Comparison of ENCODE assay signal across 19 cellular contexts in genomic region chr1:209455133-209455532, GRCh38.
A peak's percentile ranks its signal among the peaks of the same experiment; 100 is the strongest.
DNase-seq lines count a peak whose midpoint lies in the region; ATAC-seq and TF ChIP-seq lines count a peak whose summit lies in the region.
"Had no signal": no experiment of that assay in that cellular context is flagged by ENCODE, and none has a peak within 500 bp of the region (broad histone marks: within the 10 kb centered on the region; RNA-seq: fewer than 3 reads in every experiment).

No MANE protein-coding gene starts in this region.

- H3K27ac ChIP-seq in thyroid gland (no peak overlapping the region), esophagus muscularis mucosa (replicated peaks in 1 of 4) (no peak overlapping the region), GM23338 (ENCODE audit: low read depth) (no peak overlapping the region), brain microvascular endothelial cell (no peak overlapping the region)
- H3K27ac ChIP-seq: right lobe of liver had no signal

- DNase-seq in COR-L47 (lab: John Stamatoyannopoulos, UW) (peak; percentile 67), LHCN-M2 (ENCODE audit: low read depth) (peak; percentile 59), RKO (ENCODE audit: low spot score) (peak; percentile 19), kidney epithelial cell (ENCODE audit: low read depth) (peak; percentile 48), thyroid gland (no peak), esophagus muscularis mucosa (ENCODE audit: extremely low spot score) (no peak), GM23338 (ENCODE audit: low spot score) (no peak), brain microvascular endothelial cell (no peak)
- DNase-seq: activated CD4-positive, alpha-beta T cell treated with anti-CD3 and anti-CD28 coated beads, Interleukin-2, amount 50 U/mL, for 48 hours; effector memory CD4-positive, alpha-beta T cell; GDM1; left colon; MG63; NCI-H524; right lobe of liver; Right ventricle myocardium superior had no signal

- H3K36me3 Mint-ChIP-seq in GM23338 (ENCODE audit: low read depth), result no peaks in the 10 kb centered on the region
- H3K36me3 Mint-ChIP-seq: natural killer cell treated with Interleukin-12 subunit alpha and Interleukin-12 subunit beta and Interleukin-15 and Interleukin-18, amount 100 ng/mL, for 72 hours had no signal

- peaks cover 22% of the 10 kb centered on the region for H3K4me1 Mint-ChIP-seq in GM23338

- H3K9me3 ChIP-seq in thyroid gland (no peaks in the 10 kb centered on the region), esophagus muscularis mucosa (no peaks in the 10 kb centered on the region)
- H3K9me3 ChIP-seq: MG63, right lobe of liver had no signal

- no peaks in the 10 kb centered on the region for H3K79me2 ChIP-seq in GM23338 (replicated peaks; ENCODE audit: insufficient read depth)

- no peaks in the 10 kb centered on the region for H4K20me1 ChIP-seq in GM23338 (replicated peaks; ENCODE audit: insufficient read depth)

- TF ChIP-seq POLR2A in thyroid gland (IDR thresholded peaks at IDR 0.05), result no peak
- TF ChIP-seq POLR2A in esophagus muscularis mucosa (IDR thresholded peaks at IDR 0.05; ENCODE audit: low read depth), result no peak

- H3K27me3 Mint-ChIP-seq in GM23338 (ENCODE audit: insufficient read depth, low read depth, poor library complexity), result peaks cover 5% of the 10 kb centered on the region

- H3K4me1 ChIP-seq in thyroid gland, result peaks cover 11 to 22% of the 10 kb centered on the region in 2 donors
- peaks cover 0 to 3% (median 0%) of the 10 kb centered on the region in 4 donors for H3K4me1 ChIP-seq in esophagus muscularis mucosa
- peaks cover 21% of the 10 kb centered on the region for H3K4me1 ChIP-seq in GM23338 (ENCODE audit: insufficient read depth)
- H3K4me1 ChIP-seq: right lobe of liver had no signal

- ATAC-seq in GM23338, result no peak
- ATAC-seq: left colon; natural killer cell treated with Interleukin-12 subunit alpha and Interleukin-12 subunit beta and Interleukin-15 and Interleukin-18, amount 100 ng/mL, for 72 hours; right lobe of liver had no signal

- no peaks in the 10 kb centered on the region for H3F3A ChIP-seq in GM23338 (replicated peaks; ENCODE audit: low read depth)

- peaks cover 6% of the 10 kb centered on the region for H3K9me3 Mint-ChIP-seq in GM23338
- H3K9me3 Mint-ChIP-seq: activated T-helper 2 cell treated with anti-CD3 and anti-CD28 coated beads, Interferon-gamma antibody, Interleukin-2, Interleukin-4, amounts not matched to agents 10 μg/mL and 5 μg/mL and 100 μg/mL, durations not matched to agents 14 hours and 24 hours and 36 hours; natural killer cell treated with Interleukin-12 subunit alpha and Interleukin-12 subunit beta and Interleukin-15 and Interleukin-18, amount 100 ng/mL, for 72 hours; stimulated activated naive CD8-positive, alpha-beta T cell treated with anti-CD3 and anti-CD28 coated beads, Interleukin-15, Interleukin-2, amounts not matched to agents 100 ng/mL and 50 ng/mL, for 24 hours had no signal

- H3K27ac Mint-ChIP-seq in GM23338, result no peak overlapping the region
- H3K27ac Mint-ChIP-seq: activated T-helper 2 cell treated with anti-CD3 and anti-CD28 coated beads, Interferon-gamma antibody, Interleukin-2, Interleukin-4, amounts not matched to agents 10 μg/mL and 5 μg/mL and 100 μg/mL, durations not matched to agents 14 hours and 24 hours and 36 hours; natural killer cell treated with Interleukin-12 subunit alpha and Interleukin-12 subunit beta and Interleukin-15 and Interleukin-18, amount 100 ng/mL, for 72 hours; stimulated activated naive CD8-positive, alpha-beta T cell treated with anti-CD3 and anti-CD28 coated beads, Interleukin-15, Interleukin-2, amounts not matched to agents 100 ng/mL and 50 ng/mL, for 24 hours had no signal

- H3K27me3 ChIP-seq in kidney epithelial cell (ENCODE audit: control insufficient read depth, insufficient read depth, low read length), result no peaks in the 10 kb centered on the region
- no peaks in the 10 kb centered on the region for H3K27me3 ChIP-seq in thyroid gland
- no peaks in the 10 kb centered on the region for H3K27me3 ChIP-seq in esophagus muscularis mucosa
- H3K27me3 ChIP-seq in GM23338 (ENCODE audit: insufficient read depth), result no peaks in the 10 kb centered on the region
- H3K27me3 ChIP-seq in brain microvascular endothelial cell (replicated peaks), result no peaks in the 10 kb centered on the region
- H3K27me3 ChIP-seq: MG63, right lobe of liver had no signal

- TF ChIP-seq CTCF in kidney epithelial cell (IDR thresholded peaks at IDR 0.05; ENCODE audit: insufficient read depth, low read length, poor library complexity, severe bottlenecking) (no peak), thyroid gland (IDR thresholded peaks at IDR 0.05) (no peak), esophagus muscularis mucosa (IDR thresholded peaks at IDR 0.05) (no peak), GM23338 (conservative IDR thresholded peaks at IDR 0.05; ENCODE audit: low read depth in 2 of 2) (no peak), brain microvascular endothelial cell (IDR thresholded peaks at IDR 0.05; ENCODE audit: low read depth, low read length, missing control alignments) (no peak)

- intact Hi-C loops in thyroid gland (cut with DNase I) (no loop called here), esophagus muscularis mucosa (cut with DNase I) (no loop called here)

- in situ Hi-C loops in brain microvascular endothelial cell (cut with HindIII; ENCODE audit: low pct_ligation_motif_present, low sequenced_read_pairs), result no loop called here

- H3K4me3 Mint-ChIP-seq in GM23338, result no peak overlapping the region
- H3K4me3 Mint-ChIP-seq: natural killer cell treated with Interleukin-12 subunit alpha and Interleukin-12 subunit beta and Interleukin-15 and Interleukin-18, amount 100 ng/mL, for 72 hours; stimulated activated naive CD8-positive, alpha-beta T cell treated with anti-CD3 and anti-CD28 coated beads, Interleukin-15, Interleukin-2, amounts not matched to agents 100 ng/mL and 50 ng/mL, for 24 hours had no signal

- no peak overlapping the region for H2AFZ ChIP-seq in GM23338

- peaks cover 5% of the 10 kb centered on the region; the same call in 1 of the 2 replicates for H3K9me2 ChIP-seq in GM23338 (ENCODE audit: insufficient read depth)

- no peak overlapping the region for H3K4me2 ChIP-seq in GM23338

- no peak for TF ChIP-seq EP300 in esophagus muscularis mucosa (IDR thresholded peaks at IDR 0.05)

- H3K4me3 ChIP-seq in kidney epithelial cell (ENCODE audit: low read depth, low read length) (no peak overlapping the region), thyroid gland (replicated peaks in 1 of 3) (no peak overlapping the region), esophagus muscularis mucosa (no peak overlapping the region), GM23338 (no peak overlapping the region), brain microvascular endothelial cell (ENCODE audit: low read depth, low read length) (no peak overlapping the region)
- H3K4me3 ChIP-seq: MG63, right lobe of liver had no signal

- 54 to 58% methylated on average over 3 of the region's 3 CpGs for WGBS in thyroid gland, 2 donors
- WGBS in esophagus muscularis mucosa, result 73% methylated on average over 3 of the region's 3 CpGs

- H3K36me3 ChIP-seq in kidney epithelial cell (ENCODE audit: control insufficient read depth, insufficient read depth, low read length) (no peaks in the 10 kb centered on the region), thyroid gland (no peaks in the 10 kb centered on the region), esophagus muscularis mucosa (no peaks in the 10 kb centered on the region), GM23338 (ENCODE audit: insufficient read depth) (no peaks in the 10 kb centered on the region), brain microvascular endothelial cell (replicated peaks) (no peaks in the 10 kb centered on the region)
- H3K36me3 ChIP-seq: MG63, right lobe of liver had no signal

TF ChIP-seq in GM23338, 12 proteins besides CTCF, POLR2A, EP300 and RAD21 (continues in another document):
- no peak for TF ChIP-seq EZH2phosphoT487 (IDR thresholded peaks at IDR 0.05; ENCODE audit: unreplicated experiment)

Comparison
In these comparisons a context has a peak if more than half of its experiments do, and no peak if none do; other contexts are left out.
1. DNase-seq: peak in COR-L47 (single experiment), LHCN-M2 (single experiment), RKO (single experiment) and kidney epithelial cell (single experiment); none in thyroid gland (0 of 2), esophagus muscularis mucosa (single experiment), GM23338 (single experiment) and brain microvascular endothelial cell (single experiment).